ENCODE assay signal across 8 cellular contexts in genomic region chr1:869499-870244, GRCh38. TPM values are rescaled to one million over a fixed set of nuclear protein-coding genes. Genes with fewer than 3 reads are reported as not detected.
DNase-seq lines count a peak whose midpoint lies in the region; ATAC-seq and TF ChIP-seq lines count a peak whose summit lies in the region.

No MANE protein-coding gene starts in this region.

- H3K4me3 ChIP-seq in HEK293 (ENCODE audit: low read depth, low read length) (no peak overlapping the region), fibroblast of pulmonary artery (replicated peaks; ENCODE audit: low read depth, low read length) (no peak overlapping the region), suprapubic skin (peak overlapping the region; percentile 30)

- TF ChIP-seq EP300 in suprapubic skin (IDR thresholded peaks at IDR 0.05), result no peak

- POLR2A ChIA-PET in HEK293 (lab: Yijun Ruan, JAX), result no interaction called here

- H3K27me3 ChIP-seq in suprapubic skin, result peaks cover 36% of the 10 kb centered on the region

- H3K36me3 ChIP-seq in HEK293 (ENCODE audit: control insufficient read depth in 2 of 2, insufficient read depth in 1 of 2, low read length in 2 of 2), result no peaks in the 10 kb centered on the region
- H3K36me3 ChIP-seq in suprapubic skin, result no peaks in the 10 kb centered on the region

- no peak for TF ChIP-seq POLR2A in suprapubic skin (IDR thresholded peaks at IDR 0.05)

- H3K4me1 ChIP-seq in HEK293 (ENCODE audit: control insufficient read depth, insufficient read depth, low read length) (no peaks in the 10 kb centered on the region), suprapubic skin (peaks cover 7% of the 10 kb centered on the region)

- H3K27ac ChIP-seq in C4-2B, result no peak overlapping the region
- H3K27ac ChIP-seq in HEK293 (ENCODE audit: extremely low read depth, low read depth, low read length), result no peak overlapping the region
- H3K27ac ChIP-seq in suprapubic skin, result no peak overlapping the region

- peak; percentile 82 for DNase-seq in RPMI8226
- DNase-seq in activated T-helper 1 cell treated with Interleukin-2 at 50 U/mL for 16 hours (ENCODE audit: low read depth), result peak; percentile 80
- peak; percentile 39 for DNase-seq in fibroblast of pulmonary artery (ENCODE audit: low read depth)
- peak; percentile 14 for DNase-seq in occipital lobe (lab: John Stamatoyannopoulos, UW)
- DNase-seq in suprapubic skin (ENCODE audit: low spot score in 2 of 2), result peak in 1 of 2 donors; percentile 88

- 25% methylated on average over 28 of the region's 55 CpGs for WGBS in suprapubic skin

- ATAC-seq in HG02623 (IDR thresholded peaks at IDR 0.05; ENCODE audit: unreplicated experiment), result no peak

- CTCF ChIA-PET in HEK293 (lab: Yijun Ruan, JAX), result interaction anchor here (0.6 to 1.5 kb wide), 13 partner anchors 11 to 106 kb away, joined by 3 to 7 read pairs (median 3); no protein-coding TSS in a partner anchor

- TF ChIP-seq CTCF in C4-2B (conservative IDR thresholded peaks at IDR 0.05), result peak; percentile 98
- TF ChIP-seq CTCF in HEK293 (tag by site-specific recombination; IDR thresholded peaks at IDR 0.05), result no peak
- TF ChIP-seq CTCF in fibroblast of pulmonary artery (IDR thresholded peaks at IDR 0.05; ENCODE audit: low read length, missing control alignments), result peak; percentile 17
- peak; percentile 34 to 94 for TF ChIP-seq CTCF in suprapubic skin (IDR thresholded peaks at IDR 0.05)

- no peaks in the 10 kb centered on the region for H3K9me3 ChIP-seq in HEK293 (ENCODE audit: control insufficient read depth, insufficient read depth, low read depth, low read length)
- H3K9me3 ChIP-seq in suprapubic skin, result no peaks in the 10 kb centered on the region

TF ChIP-seq in HEK293, 187 proteins besides CTCF, POLR2A, EP300 and RAD21 (continues in another document):
- TF ChIP-seq ZNF660 (tag by site-specific recombination; IDR thresholded peaks at IDR 0.05) (0 out of 2 replicates have a peak, but pooled peaks have one; percentile 51), GLIS2 (tag by site-specific recombination; IDR thresholded peaks at IDR 0.05) (peak; percentile 81), ZNF112 (tag by site-specific recombination; IDR thresholded peaks at IDR 0.05) (no peak), ZBTB8A (tag by site-specific recombination; IDR thresholded peaks at IDR 0.05) (no peak), ZNF391 (tag by site-specific recombination; IDR thresholded peaks at IDR 0.05; ENCODE audit: borderline replicate concordance, low read depth) (no peak), ZFP37 (tag by site-specific recombination; IDR thresholded peaks at IDR 0.05) (no peak), AEBP2 (tag by site-specific recombination; IDR thresholded peaks at IDR 0.05; ENCODE audit: borderline replicate concordance) (no peak), ZNF426 (tag by site-specific recombination; IDR thresholded peaks at IDR 0.05) (no peak), KLF9 (tag by site-specific recombination; IDR thresholded peaks at IDR 0.05; ENCODE audit: low read depth) (peak; percentile 89), ZBTB26 (tag by site-specific recombination; optimal IDR thresholded peaks at IDR 0.05) (peak; percentile 34), GLIS1 (tag by site-specific recombination; IDR thresholded peaks at IDR 0.05) (peak; percentile 64), HIC1 (tag by site-specific recombination; IDR thresholded peaks at IDR 0.05) (no peak), PBX3 (CRISPR knock-in tag; IDR thresholded peaks at IDR 0.05) (peak; percentile 53; the same call in 1 of the 2 replicates), GLI2 (tag by site-specific recombination; IDR thresholded peaks at IDR 0.05; ENCODE audit: borderline replicate concordance, low read depth) (no peak), ZNF148 (tag by site-specific recombination; IDR thresholded peaks at IDR 0.05; ENCODE audit: borderline replicate concordance) (no peak), FEZF1 (tag by site-specific recombination; IDR thresholded peaks at IDR 0.05) (no peak), ZNF768 (tag by site-specific recombination; IDR thresholded peaks at IDR 0.05) (no peak), ZNF530 (tag by site-specific recombination; IDR thresholded peaks at IDR 0.05; ENCODE audit: low read depth) (no peak), SP7 (tag by site-specific recombination; IDR thresholded peaks at IDR 0.05) (no peak)

RNA-seq across cellular contexts. Expression of gene SAMD11, which starts 54.1 kb away (rescaled TPM):
- total RNA-seq in occipital lobe, result 0.16 TPM
- total RNA-seq in suprapubic skin, result 1 to 10 TPM in 2 of 4 donors, under 1 TPM in 1, not detected in 1; 0.85 to 2.0 (median 1.5) TPM
